In the genomic region with DNA sequence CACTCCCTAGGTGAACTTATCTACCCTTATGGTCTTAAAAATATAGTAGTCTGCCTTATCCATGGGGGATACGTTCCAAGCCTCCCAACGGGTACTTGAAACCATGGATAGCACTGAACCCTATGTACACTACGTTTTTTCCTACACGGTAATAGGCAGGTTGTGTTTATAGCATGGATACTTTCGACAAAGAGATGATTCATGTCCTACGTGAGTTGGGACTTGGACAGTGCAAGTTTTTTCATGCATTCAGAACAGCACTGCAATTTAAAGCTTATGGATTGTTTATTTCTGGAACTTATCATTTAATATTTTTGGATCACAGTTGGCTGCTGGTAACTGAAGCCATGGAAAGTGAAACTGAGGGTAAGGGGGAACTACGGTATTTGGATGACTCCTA, we compare ENCODE assay signal across 27 cellular contexts.
"Had no signal": no experiment of that assay in that cellular context is flagged by ENCODE, and none has a peak within 500 bp of the region (broad histone marks: within the 10 kb centered on the region; RNA-seq: fewer than 3 reads in every experiment).

No MANE protein-coding gene starts in this region.

- FAIRE-seq: endothelial cell of umbilical vein, islet of Langerhans had no signal

- H3K27me3 ChIP-seq: gastroesophageal sphincter, heart left ventricle, hepatocyte, left lung, neural progenitor cell, right atrium auricular region, suprapubic skin, transverse colon, vagina had no signal

- H3K36me3 ChIP-seq: neural progenitor cell, prostate gland, right atrium auricular region, suprapubic skin, transverse colon, vagina had no signal

- H3K4me3 ChIP-seq: coronary artery, gastroesophageal sphincter, heart left ventricle, hepatocyte, left lung, neural progenitor cell, prostate gland, right atrium auricular region, smooth muscle cell, suprapubic skin, transverse colon, vagina had no signal

- DNase-seq: dermis blood vessel endothelial cell; effector memory CD4-positive, alpha-beta T cell; foreskin fibroblast; heart left ventricle; left cardiac atrium; left lung; mesendoderm; midbrain; naive thymus-derived CD4-positive, alpha-beta T cell; stimulated activated CD4-positive, alpha-beta T cell treated with anti-CD3 and anti-CD28 coated beads, Interleukin-12 subunit alpha, Interleukin-12 subunit beta, amount 100 ng/mL, for 4 hours; stimulated activated CD4-positive, alpha-beta T cell treated with anti-CD3 and anti-CD28 coated beads, Interleukin-1b, Interleukin-23, amount 100 ng/mL, for 48 hours; stimulated activated CD4-positive, alpha-beta T cell treated with anti-CD3 and anti-CD28 coated beads, Interleukin-4, amount 100 ng/mL, for 1 hour; stimulated activated CD8-positive, alpha-beta memory T cell treated with anti-CD3 and anti-CD28 coated beads, Interleukin-4, amount 100 ng/mL, for 48 hours; stimulated activated naive CD4-positive, alpha-beta T cell; stimulated activated naive CD8-positive, alpha-beta T cell treated with anti-CD3 and anti-CD28 coated beads, Interleukin-15, amount 100 ng/mL, for 72 hours; transverse colon had no signal
